ENCODE assay signal across 9 cellular contexts in genomic region chr15:35624881-35625280, GRCh38.
A peak's percentile ranks its signal among the peaks of the same experiment; 100 is the strongest.
DNase-seq lines count a peak whose midpoint lies in the region; ATAC-seq and TF ChIP-seq lines count a peak whose summit lies in the region.
"Had no signal": no experiment of that assay in that cellular context is flagged by ENCODE, and none has a peak within 500 bp of the region (broad histone marks: within the 10 kb centered on the region; RNA-seq: fewer than 3 reads in every experiment).

No MANE protein-coding gene starts in this region.

- in situ Hi-C loops in Caki2 (cut with HindIII; ENCODE audit: low pct_unique_long_range_greater_than_20kb, low sequenced_read_pairs) = no loop called here
- in situ Hi-C loops in GM13976 (cut with MboI; ENCODE audit: low sequenced_read_pairs, unreplicated experiment) = no loop called here

- no peak for TF ChIP-seq CTCF in fibroblast of the aortic adventitia (IDR thresholded peaks at IDR 0.05; ENCODE audit: insufficient read depth, low read length)
- no peak for TF ChIP-seq CTCF in GM13976 (IDR thresholded peaks at IDR 0.05; ENCODE audit: borderline replicate concordance, control extremely low read depth, extremely low read depth, insufficient read depth, missing control alignments)

- DNase-seq in Caki2 (ENCODE audit: low read depth) = peak; percentile 43
- DNase-seq in RPMI7951 (ENCODE audit: low read depth) = peak; percentile 39
- peak; percentile 94 for DNase-seq in fibroblast of the aortic adventitia (ENCODE audit: low read depth)
- peak; percentile 88 for DNase-seq in renal cortical epithelial cell (ENCODE audit: low read depth)
- DNase-seq in GM13976 (ENCODE audit: low spot score) = no peak
- DNase-seq in activated CD8-positive, alpha-beta memory T cell treated with anti-CD3 and anti-CD28 coated beads, Interleukin-2, amount 50 U/mL, for 4 hours = no peak
- DNase-seq: pancreas had no signal

- H3K4me3 ChIP-seq in fibroblast of the aortic adventitia (ENCODE audit: low read depth, low read length) = no peak overlapping the region
- H3K4me3 ChIP-seq: pancreas had no signal

- no peak for ATAC-seq in HG02840 (IDR thresholded peaks at IDR 0.05; ENCODE audit: low FRiP score, unreplicated experiment)
- ATAC-seq in HG03378 (IDR thresholded peaks at IDR 0.05; ENCODE audit: unreplicated experiment) = no peak

Comparison
In these comparisons a context has a peak if more than half of its experiments do, and no peak if none do; other contexts are left out.
1. DNase-seq: peak in Caki2 (single experiment), RPMI7951 (single experiment), fibroblast of the aortic adventitia (single experiment) and renal cortical epithelial cell (single experiment); none in GM13976 (single experiment) and activated CD8-positive, alpha-beta memory T cell treated with anti-CD3 and anti-CD28 coated beads, Interleukin-2, amount 50 U/mL, for 4 hours (single experiment).